9 cellular contexts compared by ENCODE assay signal in the genomic region with DNA sequence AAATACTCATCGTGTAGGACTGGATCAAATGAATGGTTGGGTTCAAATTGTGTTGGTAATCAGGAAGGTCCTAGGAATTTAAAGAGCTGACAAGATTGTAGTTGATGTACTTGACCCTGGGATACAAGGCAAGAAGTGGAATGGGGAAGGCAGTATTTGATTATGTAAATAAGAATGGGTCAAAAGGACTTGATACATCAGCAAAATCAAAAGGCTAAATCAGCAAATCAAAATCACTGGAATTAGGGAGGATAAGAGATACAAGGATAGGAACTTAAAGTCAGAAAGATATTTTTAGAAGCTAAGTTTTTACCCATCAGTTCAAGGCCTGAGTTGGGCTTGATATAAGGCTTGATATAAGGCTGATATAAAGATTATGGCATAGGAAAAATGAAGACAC.
"Had no signal": no experiment of that assay in that cellular context is flagged by ENCODE, and none has a peak within 500 bp of the region (broad histone marks: within the 10 kb centered on the region; RNA-seq: fewer than 3 reads in every experiment).

No MANE protein-coding gene starts in this region.

- FAIRE-seq: H1, H54, HTR-8/SVneo had no signal

- H3K27me3 Mint-ChIP-seq: IgD-negative memory B cell had no signal

- H3K9me3 Mint-ChIP-seq: GM23338, H9, HFFc6, IgD-negative memory B cell had no signal

- H3K4me3 Mint-ChIP-seq: GM23338, H9, HFFc6, IgD-negative memory B cell had no signal

- DNase-seq: H9, HCEC 1CT, HFFc6, KG1 had no signal

- H3K27ac Mint-ChIP-seq: GM23338, HFFc6, IgD-negative memory B cell had no signal

- H2AFZ ChIP-seq: GM23338 had no signal

- H3K4me3 ChIP-seq: GM23338 had no signal

- H3K4me2 ChIP-seq: GM23338 had no signal

- ATAC-seq: GM23338 had no signal

- H3K4me1 Mint-ChIP-seq: IgD-negative memory B cell had no signal
